1 cellular context compared by ENCODE assay signal in genomic region chr18:70291295-70291574, GRCh38.
TF ChIP-seq lines count a peak whose summit lies in the region.

No MANE protein-coding gene starts in this region.

TF ChIP-seq in K562, 482 proteins besides CTCF, POLR2A, EP300 and RAD21 (continued from another document):
- no peak for TF ChIP-seq ZBTB40 (IDR thresholded peaks at IDR 0.05)
- no peak for TF ChIP-seq ZBTB40 (CRISPR knock-in tag; IDR thresholded peaks at IDR 0.05)
- TF ChIP-seq SAFB2 (IDR thresholded peaks at IDR 0.05; ENCODE audit: borderline replicate concordance, low read depth, low read length, severe bottlenecking): no peak
- no peak for TF ChIP-seq EP400 (IDR thresholded peaks at IDR 0.05)
- no peak for TF ChIP-seq STAT5B (CRISPR knock-in tag; IDR thresholded peaks at IDR 0.05)
- TF ChIP-seq ESRRB (CRISPR knock-in tag; IDR thresholded peaks at IDR 0.05; ENCODE audit: borderline replicate concordance): no peak
- no peak for TF ChIP-seq SIX5 (IDR thresholded peaks at IDR 0.05; ENCODE audit: borderline replicate concordance in 1 of 2, insufficient read depth in 1 of 2, low read depth in 1 of 2, low read length in 2 of 2)
- no peak for TF ChIP-seq ZNF444 (CRISPR knock-in tag; IDR thresholded peaks at IDR 0.05)
- no peak for TF ChIP-seq SP1 (CRISPR knock-in tag; IDR thresholded peaks at IDR 0.05)
- no peak for TF ChIP-seq ZHX1 (conservative IDR thresholded peaks at IDR 0.05; ENCODE audit: low read length)
- no peak for TF ChIP-seq PATZ1 (CRISPR knock-in tag; IDR thresholded peaks at IDR 0.05; ENCODE audit: borderline replicate concordance)
- no peak for TF ChIP-seq HDAC6 (IDR thresholded peaks at IDR 0.05; ENCODE audit: low read depth, low read length)
- no peak for TF ChIP-seq HES1 (IDR thresholded peaks at IDR 0.05; ENCODE audit: low read depth)
- no peak for TF ChIP-seq CAMTA2 (CRISPR knock-in tag; conservative IDR thresholded peaks at IDR 0.05)
- no peak for TF ChIP-seq POLR2B (IDR thresholded peaks at IDR 0.05; ENCODE audit: low read depth, partially characterized antibody)
